In the genomic region with DNA sequence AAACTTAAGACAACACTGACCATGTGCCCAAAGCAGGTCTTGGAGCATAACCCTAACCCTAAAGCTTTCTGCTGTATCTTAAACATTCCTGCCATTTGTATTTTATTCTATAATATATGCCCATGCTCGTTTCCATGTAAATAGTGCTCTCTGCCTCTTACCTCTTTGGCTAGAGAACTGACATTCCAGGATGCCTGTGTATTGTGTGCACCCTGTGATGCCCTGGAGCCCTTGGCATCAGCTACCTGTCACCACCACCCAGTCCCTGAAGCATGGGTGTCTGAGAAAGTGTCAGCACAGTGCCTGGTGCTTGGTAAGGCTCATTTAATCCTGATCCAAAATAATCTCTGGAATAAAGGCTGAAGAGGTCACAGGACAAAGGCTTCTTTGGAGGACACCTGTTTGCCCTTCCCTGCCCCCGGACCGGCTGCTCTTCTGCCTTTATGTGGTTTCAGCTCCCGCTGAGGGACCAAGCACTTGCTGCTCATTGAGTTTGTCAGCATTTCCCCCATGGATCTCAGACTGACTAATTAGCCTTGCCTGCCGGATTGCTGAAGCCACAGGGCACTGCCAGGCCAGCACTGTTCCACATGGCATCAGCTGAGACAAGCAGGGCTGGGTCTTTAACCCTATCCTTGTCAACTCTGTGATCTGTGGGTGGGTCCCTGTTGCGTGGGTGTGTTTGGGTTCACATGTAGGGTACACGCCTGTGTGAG, we compare ENCODE assay signal across 21 cellular contexts.
"Had no signal": no experiment of that assay in that cellular context is flagged by ENCODE, and none has a peak within 500 bp of the region (broad histone marks: within the 10 kb centered on the region; RNA-seq: fewer than 3 reads in every experiment).

No MANE protein-coding gene starts in this region.

- H3K36me3 Mint-ChIP-seq: activated naive CD8-positive, alpha-beta T cell treated with anti-CD3 and anti-CD28 coated beads for 36 hours; memory B cell; naive thymus-derived CD4-positive, alpha-beta T cell had no signal

- ATAC-seq: activated T-helper 17 cell treated with anti-CD3 and anti-CD28 coated beads, Interleukin-2, amount 50 U/mL, for 72 hours; mucosa of descending colon; naive thymus-derived CD4-positive, alpha-beta T cell; sciatic nerve had no signal

- H3K27ac Mint-ChIP-seq: activated CD4-positive, alpha-beta memory T cell treated with anti-CD3 and anti-CD28 coated beads, Interleukin-2, amount 10 ng/mL, durations not matched to agents 7 days and 5 days; activated naive CD8-positive, alpha-beta T cell treated with anti-CD3 and anti-CD28 coated beads for 36 hours; activated T-helper 17 cell treated with anti-CD3 and anti-CD28 coated beads, Interleukin-2, amount 50 U/mL, for 72 hours; memory B cell; naive thymus-derived CD4-positive, alpha-beta T cell; T-helper 2 cell treated with Interferon-gamma antibody and Interleukin-4, amounts not matched to agents 5 μg/mL and 100 μg/mL, for 36 hours had no signal

- H3K4me1 Mint-ChIP-seq: activated CD4-positive, alpha-beta memory T cell treated with anti-CD3 and anti-CD28 coated beads, Interleukin-2, amount 10 ng/mL, durations not matched to agents 7 days and 5 days; activated T-helper 17 cell treated with anti-CD3 and anti-CD28 coated beads, Interleukin-2, amount 50 U/mL, for 72 hours; memory B cell had no signal

- H3K9me3 ChIP-seq: esophagus squamous epithelium, mucosa of descending colon, ovary, tibial artery had no signal

- H3K9me3 Mint-ChIP-seq: activated CD4-positive, alpha-beta memory T cell treated with anti-CD3 and anti-CD28 coated beads, Interleukin-2, amount 10 ng/mL, durations not matched to agents 7 days and 5 days; activated naive CD8-positive, alpha-beta T cell treated with anti-CD3 and anti-CD28 coated beads for 36 hours; activated T-helper 17 cell treated with anti-CD3 and anti-CD28 coated beads, Interleukin-2, amount 50 U/mL, for 72 hours; memory B cell; naive thymus-derived CD4-positive, alpha-beta T cell; T-helper 2 cell treated with Interferon-gamma antibody and Interleukin-4, amounts not matched to agents 5 μg/mL and 100 μg/mL, for 36 hours had no signal

- H3K4me3 ChIP-seq: cardiac muscle cell, esophagus squamous epithelium, mucosa of descending colon, ovary, tibial artery had no signal

- H3K4me1 ChIP-seq: esophagus squamous epithelium, tibial artery had no signal

- H3K4me3 Mint-ChIP-seq: activated CD4-positive, alpha-beta memory T cell treated with anti-CD3 and anti-CD28 coated beads, Interleukin-2, amount 10 ng/mL, durations not matched to agents 7 days and 5 days; activated naive CD8-positive, alpha-beta T cell treated with anti-CD3 and anti-CD28 coated beads for 36 hours; activated T-helper 17 cell treated with anti-CD3 and anti-CD28 coated beads, Interleukin-2, amount 50 U/mL, for 72 hours; memory B cell; naive thymus-derived CD4-positive, alpha-beta T cell; T-helper 2 cell treated with Interferon-gamma antibody and Interleukin-4, amounts not matched to agents 5 μg/mL and 100 μg/mL, for 36 hours had no signal

- H3K27me3 ChIP-seq: cardiac muscle cell, ovary, tibial artery had no signal

- DNase-seq: activated CD4-positive, alpha-beta memory T cell treated with anti-CD3 and anti-CD28 coated beads, Interleukin-2, amount 10 ng/mL, durations not matched to agents 7 days and 5 days; activated CD4-positive, alpha-beta T cell treated with anti-CD3 and anti-CD28 coated beads for 48 hours; activated CD4-positive, CD25-positive, alpha-beta regulatory T cell; activated naive CD4-positive, alpha-beta T cell; activated naive CD8-positive, alpha-beta T cell treated with anti-CD3 and anti-CD28 coated beads for 36 hours; activated T-cell treated with anti-CD3 and anti-CD28 coated beads, Interleukin-2, amount 50 U/mL, for 1 hour; amniotic stem cell; dermis blood vessel endothelial cell; effector memory CD4-positive, alpha-beta T cell; esophagus squamous epithelium; kidney glomerular epithelial cell; mucosa of descending colon; naive thymus-derived CD4-positive, alpha-beta T cell; ovary; stimulated activated naive CD4-positive, alpha-beta T cell; tibial artery had no signal

- H3K27ac ChIP-seq: cardiac muscle cell, esophagus squamous epithelium, ovary, tibial artery had no signal

- H3K36me3 ChIP-seq: cardiac muscle cell, esophagus squamous epithelium, ovary, tibial artery had no signal
